In the genomic region with DNA sequence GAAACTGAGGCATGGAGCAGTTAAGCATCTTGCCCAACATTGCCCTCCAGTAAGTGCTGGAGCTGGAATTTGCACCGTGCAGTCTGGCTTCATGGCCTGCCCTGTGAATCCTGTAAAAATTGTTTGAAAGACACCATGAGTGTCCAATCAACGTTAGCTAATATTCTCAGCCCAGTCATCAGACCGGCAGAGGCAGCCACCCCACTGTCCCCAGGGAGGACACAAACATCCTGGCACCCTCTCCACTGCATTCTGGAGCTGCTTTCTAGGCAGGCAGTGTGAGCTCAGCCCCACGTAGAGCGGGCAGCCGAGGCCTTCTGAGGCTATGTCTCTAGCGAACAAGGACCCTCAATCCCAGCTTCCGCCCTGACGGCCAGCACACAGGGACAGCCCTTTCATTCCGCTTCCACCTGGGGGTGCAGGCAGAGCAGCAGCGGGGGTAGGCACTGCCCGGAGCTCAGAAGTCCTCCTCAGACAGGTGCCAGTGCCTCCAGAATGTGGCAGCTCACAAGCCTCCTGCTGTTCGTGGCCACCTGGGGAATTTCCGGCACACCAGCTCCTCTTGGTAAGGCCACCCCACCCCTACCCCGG, we compare ENCODE assay signal across 1 cellular context.
TF ChIP-seq lines count a peak whose summit lies in the region.

No MANE protein-coding gene starts in this region.

TF ChIP-seq in HepG2, 621 proteins besides CTCF, POLR2A, EP300 and RAD21 (continues in another document):
- TF ChIP-seq TAF1 (CRISPR knock-in tag; IDR thresholded peaks at IDR 0.05): peak; percentile 39; the same call in 1 of the 2 replicates
- TF ChIP-seq HNRNPL (IDR thresholded peaks at IDR 0.05; ENCODE audit: low read depth, low read length): peak; percentile 97
- TF ChIP-seq ZBTB4 (CRISPR knock-in tag; IDR thresholded peaks at IDR 0.05; ENCODE audit: borderline replicate concordance): peak; percentile 81; the same call in 1 of the 2 replicates
- TF ChIP-seq, protein P1, sequence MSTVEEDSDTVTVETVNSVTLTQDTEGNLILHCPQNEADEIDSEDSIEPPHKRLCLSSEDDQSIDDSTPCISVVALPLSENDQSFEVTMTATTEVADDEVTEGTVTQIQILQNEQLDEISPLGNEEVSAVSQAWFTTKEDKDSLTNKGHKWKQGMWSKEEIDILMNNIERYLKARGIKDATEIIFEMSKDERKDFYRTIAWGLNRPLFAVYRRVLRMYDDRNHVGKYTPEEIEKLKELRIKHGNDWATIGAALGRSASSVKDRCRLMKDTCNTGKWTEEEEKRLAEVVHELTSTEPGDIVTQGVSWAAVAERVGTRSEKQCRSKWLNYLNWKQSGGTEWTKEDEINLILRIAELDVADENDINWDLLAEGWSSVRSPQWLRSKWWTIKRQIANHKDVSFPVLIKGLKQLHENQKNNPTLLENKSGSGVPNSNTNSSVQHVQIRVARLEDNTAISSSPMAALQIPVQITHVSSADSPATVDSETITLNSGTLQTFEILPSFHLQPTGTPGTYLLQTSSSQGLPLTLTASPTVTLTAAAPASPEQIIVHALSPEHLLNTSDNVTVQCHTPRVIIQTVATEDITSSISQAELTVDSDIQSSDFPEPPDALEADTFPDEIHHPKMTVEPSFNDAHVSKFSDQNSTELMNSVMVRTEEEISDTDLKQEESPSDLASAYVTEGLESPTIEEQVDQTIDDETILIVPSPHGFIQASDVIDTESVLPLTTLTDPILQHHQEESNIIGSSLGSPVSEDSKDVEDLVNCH (CRISPR knock-in tag; IDR thresholded peaks at IDR 0.05): no peak
- peak; percentile 92; the same call in 1 of the 2 replicates for TF ChIP-seq ZNF839 (CRISPR knock-in tag; IDR thresholded peaks at IDR 0.05; ENCODE audit: borderline replicate concordance)
- TF ChIP-seq NFYB (CRISPR knock-in tag; IDR thresholded peaks at IDR 0.05): peak; percentile 58
- TF ChIP-seq BCL6 (CRISPR knock-in tag; IDR thresholded peaks at IDR 0.05): peak; percentile 50; the same call in 1 of the 2 replicates
- TF ChIP-seq ZBTB39 (CRISPR knock-in tag; IDR thresholded peaks at IDR 0.05): no peak
- TF ChIP-seq AHR (CRISPR knock-in tag; IDR thresholded peaks at IDR 0.05): 0 out of 2 replicates have a peak, but pooled peaks have one; percentile 38
- TF ChIP-seq, protein P2, sequence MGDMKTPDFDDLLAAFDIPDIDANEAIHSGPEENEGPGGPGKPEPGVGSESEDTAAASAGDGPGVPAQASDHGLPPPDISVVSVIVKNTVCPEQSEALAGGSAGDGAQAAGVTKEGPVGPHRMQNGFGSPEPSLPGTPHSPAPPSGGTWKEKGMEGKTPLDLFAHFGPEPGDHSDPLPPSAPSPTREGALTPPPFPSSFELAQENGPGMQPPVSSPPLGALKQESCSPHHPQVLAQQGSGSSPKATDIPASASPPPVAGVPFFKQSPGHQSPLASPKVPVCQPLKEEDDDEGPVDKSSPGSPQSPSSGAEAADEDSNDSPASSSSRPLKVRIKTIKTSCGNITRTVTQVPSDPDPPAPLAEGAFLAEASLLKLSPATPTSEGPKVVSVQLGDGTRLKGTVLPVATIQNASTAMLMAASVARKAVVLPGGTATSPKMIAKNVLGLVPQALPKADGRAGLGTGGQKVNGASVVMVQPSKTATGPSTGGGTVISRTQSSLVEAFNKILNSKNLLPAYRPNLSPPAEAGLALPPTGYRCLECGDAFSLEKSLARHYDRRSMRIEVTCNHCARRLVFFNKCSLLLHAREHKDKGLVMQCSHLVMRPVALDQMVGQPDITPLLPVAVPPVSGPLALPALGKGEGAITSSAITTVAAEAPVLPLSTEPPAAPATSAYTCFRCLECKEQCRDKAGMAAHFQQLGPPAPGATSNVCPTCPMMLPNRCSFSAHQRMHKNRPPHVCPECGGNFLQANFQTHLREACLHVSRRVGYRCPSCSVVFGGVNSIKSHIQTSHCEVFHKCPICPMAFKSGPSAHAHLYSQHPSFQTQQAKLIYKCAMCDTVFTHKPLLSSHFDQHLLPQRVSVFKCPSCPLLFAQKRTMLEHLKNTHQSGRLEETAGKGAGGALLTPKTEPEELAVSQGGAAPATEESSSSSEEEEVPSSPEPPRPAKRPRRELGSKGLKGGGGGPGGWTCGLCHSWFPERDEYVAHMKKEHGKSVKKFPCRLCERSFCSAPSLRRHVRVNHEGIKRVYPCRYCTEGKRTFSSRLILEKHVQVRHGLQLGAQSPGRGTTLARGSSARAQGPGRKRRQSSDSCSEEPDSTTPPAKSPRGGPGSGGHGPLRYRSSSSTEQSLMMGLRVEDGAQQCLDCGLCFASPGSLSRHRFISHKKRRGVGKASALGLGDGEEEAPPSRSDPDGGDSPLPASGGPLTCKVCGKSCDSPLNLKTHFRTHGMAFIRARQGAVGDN (CRISPR knock-in tag; IDR thresholded peaks at IDR 0.05): peak; percentile 79
- 0 out of 2 replicates have a peak, but pooled peaks have one; percentile 11 for TF ChIP-seq GATAD1 (CRISPR knock-in tag; IDR thresholded peaks at IDR 0.05)
- TF ChIP-seq ZNF446 (CRISPR knock-in tag; IDR thresholded peaks at IDR 0.05): peak; percentile 51; the same call in 1 of the 2 replicates
- peak; percentile 85 for TF ChIP-seq PBX2 (CRISPR knock-in tag; IDR thresholded peaks at IDR 0.05)
- 0 out of 2 replicates have a peak, but pooled peaks have one; percentile 19 for TF ChIP-seq ZNF709 (CRISPR knock-in tag; IDR thresholded peaks at IDR 0.05)
- TF ChIP-seq, protein P3, sequence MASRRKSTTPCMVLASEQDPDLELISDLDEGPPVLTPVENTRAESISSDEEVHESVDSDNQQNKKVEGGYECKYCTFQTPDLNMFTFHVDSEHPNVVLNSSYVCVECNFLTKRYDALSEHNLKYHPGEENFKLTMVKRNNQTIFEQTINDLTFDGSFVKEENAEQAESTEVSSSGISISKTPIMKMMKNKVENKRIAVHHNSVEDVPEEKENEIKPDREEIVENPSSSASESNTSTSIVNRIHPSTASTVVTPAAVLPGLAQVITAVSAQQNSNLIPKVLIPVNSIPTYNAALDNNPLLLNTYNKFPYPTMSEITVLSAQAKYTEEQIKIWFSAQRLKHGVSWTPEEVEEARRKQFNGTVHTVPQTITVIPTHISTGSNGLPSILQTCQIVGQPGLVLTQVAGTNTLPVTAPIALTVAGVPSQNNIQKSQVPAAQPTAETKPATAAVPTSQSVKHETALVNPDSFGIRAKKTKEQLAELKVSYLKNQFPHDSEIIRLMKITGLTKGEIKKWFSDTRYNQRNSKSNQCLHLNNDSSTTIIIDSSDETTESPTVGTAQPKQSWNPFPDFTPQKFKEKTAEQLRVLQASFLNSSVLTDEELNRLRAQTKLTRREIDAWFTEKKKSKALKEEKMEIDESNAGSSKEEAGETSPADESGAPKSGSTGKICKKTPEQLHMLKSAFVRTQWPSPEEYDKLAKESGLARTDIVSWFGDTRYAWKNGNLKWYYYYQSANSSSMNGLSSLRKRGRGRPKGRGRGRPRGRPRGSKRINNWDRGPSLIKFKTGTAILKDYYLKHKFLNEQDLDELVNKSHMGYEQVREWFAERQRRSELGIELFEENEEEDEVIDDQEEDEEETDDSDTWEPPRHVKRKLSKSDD (CRISPR knock-in tag; IDR thresholded peaks at IDR 0.05; ENCODE audit: low read depth): 0 out of 2 replicates have a peak, but pooled peaks have one; percentile 6
- peak; percentile 65 for TF ChIP-seq RBM39 (IDR thresholded peaks at IDR 0.05; ENCODE audit: low read depth, low read length, poor library complexity, severe bottlenecking)
- TF ChIP-seq, protein P4, sequence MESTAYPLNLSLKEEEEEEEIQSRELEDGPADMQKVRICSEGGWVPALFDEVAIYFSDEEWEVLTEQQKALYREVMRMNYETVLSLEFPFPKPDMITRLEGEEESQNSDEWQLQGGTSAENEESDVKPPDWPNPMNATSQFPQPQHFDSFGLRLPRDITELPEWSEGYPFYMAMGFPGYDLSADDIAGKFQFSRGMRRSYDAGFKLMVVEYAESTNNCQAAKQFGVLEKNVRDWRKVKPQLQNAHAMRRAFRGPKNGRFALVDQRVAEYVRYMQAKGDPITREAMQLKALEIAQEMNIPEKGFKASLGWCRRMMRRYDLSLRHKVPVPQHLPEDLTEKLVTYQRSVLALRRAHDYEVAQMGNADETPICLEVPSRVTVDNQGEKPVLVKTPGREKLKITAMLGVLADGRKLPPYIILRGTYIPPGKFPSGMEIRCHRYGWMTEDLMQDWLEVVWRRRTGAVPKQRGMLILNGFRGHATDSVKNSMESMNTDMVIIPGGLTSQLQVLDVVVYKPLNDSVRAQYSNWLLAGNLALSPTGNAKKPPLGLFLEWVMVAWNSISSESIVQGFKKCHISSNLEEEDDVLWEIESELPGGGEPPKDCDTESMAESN (CRISPR knock-in tag; conservative IDR thresholded peaks at IDR 0.05): 0 out of 2 replicates have a peak, but pooled peaks have one; percentile 31
- peak; percentile 57 for TF ChIP-seq HES4 (CRISPR knock-in tag; IDR thresholded peaks at IDR 0.05; ENCODE audit: borderline replicate concordance)
- TF ChIP-seq CEBPG (CRISPR knock-in tag; IDR thresholded peaks at IDR 0.05): peak; percentile 54; the same call in 1 of the 2 replicates
- no peak for TF ChIP-seq ZNF232 (CRISPR knock-in tag; IDR thresholded peaks at IDR 0.05; ENCODE audit: borderline replicate concordance)
- TF ChIP-seq ETV5 (CRISPR knock-in tag; IDR thresholded peaks at IDR 0.05; ENCODE audit: borderline replicate concordance): peak; percentile 22; the same call in 1 of the 2 replicates
- TF ChIP-seq DRAP1 (CRISPR knock-in tag; IDR thresholded peaks at IDR 0.05): 0 out of 2 replicates have a peak, but pooled peaks have one; percentile 28
- TF ChIP-seq SP2 (CRISPR knock-in tag; IDR thresholded peaks at IDR 0.05): peak; percentile 78
- 0 out of 2 replicates have a peak, but pooled peaks have one; percentile 35 for TF ChIP-seq ZNF260 (CRISPR knock-in tag; IDR thresholded peaks at IDR 0.05; ENCODE audit: borderline replicate concordance, low read depth)
- TF ChIP-seq, protein P5, sequence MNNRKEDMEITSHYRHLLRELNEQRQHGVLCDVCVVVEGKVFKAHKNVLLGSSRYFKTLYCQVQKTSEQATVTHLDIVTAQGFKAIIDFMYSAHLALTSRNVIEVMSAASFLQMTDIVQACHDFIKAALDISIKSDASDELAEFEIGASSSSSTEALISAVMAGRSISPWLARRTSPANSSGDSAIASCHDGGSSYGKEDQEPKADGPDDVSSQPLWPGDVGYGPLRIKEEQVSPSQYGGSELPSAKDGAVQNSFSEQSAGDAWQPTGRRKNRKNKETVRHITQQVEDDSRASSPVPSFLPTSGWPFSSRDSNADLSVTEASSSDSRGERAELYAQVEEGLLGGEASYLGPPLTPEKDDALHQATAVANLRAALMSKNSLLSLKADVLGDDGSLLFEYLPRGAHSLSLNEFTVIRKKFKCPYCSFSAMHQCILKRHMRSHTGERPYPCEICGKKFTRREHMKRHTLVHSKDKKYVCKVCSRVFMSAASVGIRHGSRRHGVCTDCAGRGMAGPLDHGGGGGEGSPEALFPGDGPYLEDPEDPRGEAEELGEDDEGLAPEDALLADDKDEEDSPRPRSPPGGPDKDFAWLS (CRISPR knock-in tag; IDR thresholded peaks at IDR 0.05; ENCODE audit: borderline replicate concordance): no peak
- 0 out of 2 replicates have a peak, but pooled peaks have one; percentile 54 for TF ChIP-seq ZNF431 (CRISPR knock-in tag; IDR thresholded peaks at IDR 0.05; ENCODE audit: borderline replicate concordance, low read depth)
- no peak for TF ChIP-seq SIN3A (IDR thresholded peaks at IDR 0.05; ENCODE audit: borderline replicate concordance, low read depth, low read length)
- TF ChIP-seq ZNF530 (CRISPR knock-in tag; IDR thresholded peaks at IDR 0.05; ENCODE audit: low read depth): no peak
- peak; percentile 52 for TF ChIP-seq SP4 (CRISPR knock-in tag; IDR thresholded peaks at IDR 0.05)
- peak; percentile 66; the same call in 1 of the 2 replicates for TF ChIP-seq RBFOX2 (IDR thresholded peaks at IDR 0.05; ENCODE audit: low read depth, low read length)
